23 cellular contexts compared by ENCODE assay signal in the genomic region with DNA sequence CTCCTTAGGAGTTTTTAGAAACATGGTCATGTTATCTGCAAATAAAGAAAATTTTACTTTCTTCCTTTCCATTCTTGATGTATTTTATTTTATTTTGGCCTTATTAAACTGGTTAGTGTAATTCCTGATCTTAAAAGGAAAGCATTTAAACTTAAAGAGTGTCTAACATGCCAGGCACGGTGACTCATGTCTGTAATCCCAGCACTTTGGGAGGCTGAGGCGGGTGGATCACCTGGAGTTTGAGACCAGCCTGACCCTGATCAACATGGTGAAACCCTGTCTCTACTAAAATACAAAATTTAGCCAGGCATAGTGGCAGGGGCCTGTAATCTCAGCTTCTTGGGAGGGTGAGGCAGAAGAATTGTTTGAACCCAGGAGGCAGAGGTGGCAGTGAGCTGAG.
"Had no signal": no experiment of that assay in that cellular context is flagged by ENCODE, and none has a peak within 500 bp of the region (broad histone marks: within the 10 kb centered on the region; RNA-seq: fewer than 3 reads in every experiment).

No MANE protein-coding gene starts in this region.

- H3K36me3 Mint-ChIP-seq: naive thymus-derived CD8-positive, alpha-beta T cell; T-cell had no signal

- H2AFZ ChIP-seq: hepatocyte had no signal

- H3K27ac Mint-ChIP-seq: activated naive CD8-positive, alpha-beta T cell treated with anti-CD3 and anti-CD28 coated beads for 36 hours; dendritic cell treated with granulocyte-macrophage colony-stimulating factor and Interleukin-4, amounts not matched to agents 40 ng/mL and 50 ng/mL, for 4 days had no signal

- DNase-seq: activated CD4-positive, alpha-beta T cell treated with anti-CD3 and anti-CD28 coated beads, Interleukin-2, amount 50 U/mL, for 1 hour; activated CD8-positive, alpha-beta memory T cell treated with anti-CD3 and anti-CD28 coated beads for 24 hours; activated gamma-delta T cell treated with Interleukin-2 at 50 U/mL for 16 hours; activated naive CD8-positive, alpha-beta T cell treated with anti-CD3 and anti-CD28 coated beads for 36 hours; brain microvascular endothelial cell; effector memory CD4-positive, alpha-beta T cell; kidney; left ventricle myocardium inferior; mesenchymal stem cell; naive thymus-derived CD8-positive, alpha-beta T cell; posterior cingulate gyrus; right cardiac atrium; stimulated activated CD4-positive, alpha-beta T cell treated with anti-CD3 and anti-CD28 coated beads, Interleukin-15, amount 100 ng/mL, for 24 hours; stimulated activated CD4-positive, alpha-beta T cell treated with anti-CD3 and anti-CD28 coated beads, Interleukin-4, amount 100 ng/mL, for 24 hours; stimulated activated naive CD4-positive, alpha-beta T cell; substantia nigra; T-cell; T-helper 9 cell had no signal

- H3K27me3 Mint-ChIP-seq: activated naive CD8-positive, alpha-beta T cell treated with anti-CD3 and anti-CD28 coated beads for 36 hours; naive thymus-derived CD8-positive, alpha-beta T cell; T-cell had no signal

- H3K36me3 ChIP-seq: brain microvascular endothelial cell, left ventricle myocardium inferior, tibial nerve had no signal

- H3K4me3 ChIP-seq: hepatocyte, left ventricle myocardium inferior, skin epidermis, tibial nerve had no signal

- H3K4me2 ChIP-seq: hepatocyte had no signal

- H3K27ac ChIP-seq: brain microvascular endothelial cell, hepatocyte, left ventricle myocardium inferior, tibial nerve had no signal

- H3K4me1 ChIP-seq: left ventricle myocardium inferior, tibial nerve had no signal

- H3K27me3 ChIP-seq: brain microvascular endothelial cell, hepatocyte, tibial nerve had no signal

- H3K9me3 Mint-ChIP-seq: activated naive CD8-positive, alpha-beta T cell treated with anti-CD3 and anti-CD28 coated beads for 36 hours; dendritic cell treated with granulocyte-macrophage colony-stimulating factor and Interleukin-4, amounts not matched to agents 40 ng/mL and 50 ng/mL, for 4 days had no signal

- H3K9me3 ChIP-seq: left ventricle myocardium inferior, tibial nerve had no signal

- ATAC-seq: activated CD4-positive, CD25-positive, alpha-beta regulatory T cell treated with anti-CD3 and anti-CD28 coated beads, Interleukin-2, amount 50 U/mL, for 24 hours; naive thymus-derived CD8-positive, alpha-beta T cell; right cardiac atrium; T-cell had no signal

- H3K4me3 Mint-ChIP-seq: activated naive CD8-positive, alpha-beta T cell treated with anti-CD3 and anti-CD28 coated beads for 36 hours; dendritic cell treated with granulocyte-macrophage colony-stimulating factor and Interleukin-4, amounts not matched to agents 40 ng/mL and 50 ng/mL, for 4 days; naive thymus-derived CD8-positive, alpha-beta T cell; T-cell had no signal

- H3K79me2 ChIP-seq: hepatocyte had no signal
